1 cellular context compared by ENCODE assay signal in genomic region chr18:70382992-70383717, GRCh38.
TF ChIP-seq lines count a peak whose summit lies in the region.

No MANE protein-coding gene starts in this region.

TF ChIP-seq in K562, 482 proteins besides CTCF, POLR2A, EP300 and RAD21 (continued from another document):
- peak; percentile 23; the same call in 1 of the 2 replicates for TF ChIP-seq MGA (IDR thresholded peaks at IDR 0.05)
